In genomic region chr1:204560590-204560989, GRCh38 we compare ENCODE assay signal across 12 cellular contexts. TPM values are rescaled to one million over a fixed set of nuclear protein-coding genes. Genes with fewer than 3 reads are reported as not detected.
DNase-seq lines count a peak whose midpoint lies in the region; ATAC-seq and TF ChIP-seq lines count a peak whose summit lies in the region.
"Had no signal": no experiment of that assay in that cellular context is flagged by ENCODE, and none has a peak within 500 bp of the region (broad histone marks: within the 10 kb centered on the region; RNA-seq: fewer than 3 reads in every experiment).

No MANE protein-coding gene starts in this region.

- DNase-seq in DMS79 (lab: John Stamatoyannopoulos, UW) = peak; percentile 67
- peak; percentile 72 for DNase-seq in choroid plexus epithelial cell (ENCODE audit: low read depth)
- DNase-seq in myocyte (ENCODE audit: low read depth) = peak; percentile 52
- no peak for DNase-seq in GF-D8 (lab: John Stamatoyannopoulos, UW)
- no peak for DNase-seq in NK-92 (lab: John Stamatoyannopoulos, UW; ENCODE audit: unreplicated experiment)
- DNase-seq in KG1 (lab: John Stamatoyannopoulos, UW) = no peak
- DNase-seq: activated T-cell treated with anti-CD3 and anti-CD28 coated beads, Interleukin-2, amount 50 U/mL, for 1 hour; cerebellar nuclear complex; T-helper 2 cell had no signal

- TF ChIP-seq CTCF in choroid plexus epithelial cell (conservative IDR thresholded peaks at IDR 0.05; ENCODE audit: low read depth, low read length) = no peak

- H3K27me3 ChIP-seq in HUES64 (ENCODE audit: insufficient read depth, low read length) = no peaks in the 10 kb centered on the region

- no peak overlapping the region for H3K9ac ChIP-seq in HUES64 (ENCODE audit: low read depth, low read length)
- H3K9ac ChIP-seq: KMS-11 had no signal

- H3K4me1 ChIP-seq in HUES64 (ENCODE audit: insufficient read depth, low read length) = peaks cover 21% of the 10 kb centered on the region

- peak overlapping the region; percentile 19; the same call in 1 of the 2 replicates for H3K27ac ChIP-seq in HUES64 (ENCODE audit: low read depth, low read length)
- H3K27ac ChIP-seq: KMS-11 had no signal

- H3K9me3 ChIP-seq in HUES64 (ENCODE audit: insufficient read depth, low read depth, low read length) = no peaks in the 10 kb centered on the region

- H3K36me3 ChIP-seq in HUES64 (ENCODE audit: insufficient read depth, low read length) = peaks cover 3% of the 10 kb centered on the region; the same call in 1 of the 2 replicates

- H3K4me3 ChIP-seq in HUES64 (ENCODE audit: low read length) (no peak overlapping the region), choroid plexus epithelial cell (ENCODE audit: low read depth, low read length) (no peak overlapping the region)

- no peak for ATAC-seq in GM18867 (IDR thresholded peaks at IDR 0.05; ENCODE audit: unreplicated experiment)

RNA-seq across cellular contexts. Expression of gene MDM4, which starts 44.4 kb away (rescaled TPM):
- polyA plus RNA-seq in HUES64 (2013, experiment 1 of 2) = 7.8 TPM
- 10.2 TPM for polyA plus RNA-seq in HUES64 (2013, experiment 2 of 2)
- total RNA-seq in myocyte = 27.7 and 36.3 TPM in 2 replicates
- 11.2 TPM for polyA plus RNA-seq in myocyte (2012)

Comparison
In these comparisons a context has a peak if more than half of its experiments do, and no peak if none do; other contexts are left out.
1. DNase-seq: peak in DMS79 (single experiment), choroid plexus epithelial cell (single experiment) and myocyte (single experiment); none in GF-D8 (single experiment), NK-92 (single experiment) and KG1 (single experiment).